In genomic region chr13:62234780-62235530, GRCh38 we compare ENCODE assay signal across 1 cellular context.
TF ChIP-seq lines count a peak whose summit lies in the region.

No MANE protein-coding gene starts in this region.

TF ChIP-seq in GM23338, 12 proteins besides CTCF, POLR2A, EP300 and RAD21 (continued from another document):
- TF ChIP-seq ZNF462 (CRISPR knock-in tag; IDR thresholded peaks at IDR 0.05) (no peak), ZNF114 (CRISPR knock-in tag; IDR thresholded peaks at IDR 0.05) (no peak)
